Comparison of ENCODE assay signal across 13 cellular contexts in the genomic region with DNA sequence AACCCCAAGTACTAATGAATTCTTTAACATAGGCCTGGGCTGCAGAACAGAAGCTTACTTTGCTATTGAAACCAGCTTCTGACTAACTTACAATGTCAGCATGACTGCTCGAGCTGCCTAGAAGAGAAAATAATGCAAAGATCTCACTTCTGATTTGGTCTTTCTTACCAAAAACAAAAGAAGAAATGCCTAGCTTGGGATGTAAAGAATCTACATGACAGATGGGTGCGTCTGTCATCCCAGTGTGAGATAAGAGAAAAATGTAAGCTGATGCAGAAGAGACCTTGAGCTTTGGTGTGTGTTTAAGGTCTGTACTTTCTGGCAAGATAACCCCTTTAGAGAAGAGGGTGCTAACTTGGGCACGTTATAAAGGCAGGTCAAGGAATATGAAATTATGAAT. TPM values are rescaled to one million over a fixed set of nuclear protein-coding genes. Genes with fewer than 3 reads are reported as not detected.
A peak's percentile ranks its signal among the peaks of the same experiment; 100 is the strongest.
DNase-seq lines count a peak whose midpoint lies in the region; TF ChIP-seq lines count a peak whose summit lies in the region.
"Had no signal": no experiment of that assay in that cellular context is flagged by ENCODE, and none has a peak within 500 bp of the region (broad histone marks: within the 10 kb centered on the region; RNA-seq: fewer than 3 reads in every experiment).

No MANE protein-coding gene starts in this region.

- TF ChIP-seq CTCF in DOHH2 (IDR thresholded peaks at IDR 0.05; ENCODE audit: low read depth, low read length, poor library complexity, severe bottlenecking) = no peak
- no peak for TF ChIP-seq CTCF in RWPE1 (conservative IDR thresholded peaks at IDR 0.05; ENCODE audit: low read depth)

- peaks cover 84% of the 10 kb centered on the region for H3K4me1 ChIP-seq in DOHH2 (ENCODE audit: control insufficient read depth, low read length)
- H3K4me1 ChIP-seq in mesendoderm (ENCODE audit: control insufficient read depth, low read depth, low read length) = peaks cover 8% of the 10 kb centered on the region

- no peaks in the 10 kb centered on the region for H3K9me3 Mint-ChIP-seq in activated T-helper 2 cell treated with anti-CD3 and anti-CD28 coated beads, Interferon-gamma antibody, Interleukin-2, Interleukin-4, amounts not matched to agents 10 μg/mL and 5 μg/mL and 100 μg/mL, durations not matched to agents 14 hours and 24 hours and 36 hours

- no peak overlapping the region for H3K23ac ChIP-seq in mesendoderm (ENCODE audit: low read length)

- POLR2A ChIA-PET in RWPE1 (lab: Yijun Ruan, JAX; ENCODE audit: low non-redundant PET) = no interaction called here

- H4K5ac ChIP-seq in mesendoderm (ENCODE audit: low read length) = no peak overlapping the region

- peaks cover 40% of the 10 kb centered on the region for H3F3A ChIP-seq in DOHH2 (ENCODE audit: control insufficient read depth, insufficient read depth)

- no peak overlapping the region for H3K27ac Mint-ChIP-seq in activated T-helper 2 cell treated with anti-CD3 and anti-CD28 coated beads, Interferon-gamma antibody, Interleukin-2, Interleukin-4, amounts not matched to agents 10 μg/mL and 5 μg/mL and 100 μg/mL, durations not matched to agents 14 hours and 24 hours and 36 hours

- no peak overlapping the region for H3K9ac ChIP-seq in mesendoderm (ENCODE audit: low read length)

- H3K9me2 ChIP-seq in DOHH2 (replicated peaks; ENCODE audit: control insufficient read depth, low read length) = no peaks in the 10 kb centered on the region

- no peak overlapping the region for H3K18ac ChIP-seq in mesendoderm (ENCODE audit: low read length)

- H3K27me3 ChIP-seq in DOHH2 (ENCODE audit: control insufficient read depth, low read length) = no peaks in the 10 kb centered on the region
- no peaks in the 10 kb centered on the region for H3K27me3 ChIP-seq in mesendoderm (ENCODE audit: insufficient read depth, low read length, poor library complexity)
- H3K27me3 ChIP-seq: spleen had no signal

- H3K36me3 Mint-ChIP-seq in activated T-helper 2 cell treated with anti-CD3 and anti-CD28 coated beads, Interferon-gamma antibody, Interleukin-2, Interleukin-4, amounts not matched to agents 10 μg/mL and 5 μg/mL and 100 μg/mL, durations not matched to agents 14 hours and 24 hours and 36 hours (ENCODE audit: low read depth) = peaks cover 2% of the 10 kb centered on the region

- H2BK120ac ChIP-seq in mesendoderm (ENCODE audit: low read depth, low read length) = no peak overlapping the region

- WGBS in mesendoderm (ENCODE audit: extremely low coverage, insufficient coverage, low lambda C conversion rate) = no CpG with 5 or more reads among the region's 3 CpGs

- no peak overlapping the region for H2AK5ac ChIP-seq in mesendoderm (ENCODE audit: low read length)

- H3K36me3 ChIP-seq in DOHH2 (ENCODE audit: control insufficient read depth, low read length) (no peaks in the 10 kb centered on the region; the same call in none of the 2 replicates), mesendoderm (ENCODE audit: control insufficient read depth, insufficient read depth, low read length) (no peaks in the 10 kb centered on the region)
- H3K36me3 ChIP-seq: HAP-1, spleen had no signal

- H3K27ac ChIP-seq in DOHH2 (ENCODE audit: low read depth, low read length) (peak overlapping the region; percentile 91), mesendoderm (ENCODE audit: low read depth, low read length) (no peak overlapping the region), RWPE1 (no peak overlapping the region)
- H3K27ac ChIP-seq: 22Rv1 had no signal

- no peak overlapping the region for H3K4me3 Mint-ChIP-seq in activated T-helper 2 cell treated with anti-CD3 and anti-CD28 coated beads, Interferon-gamma antibody, Interleukin-2, Interleukin-4, amounts not matched to agents 10 μg/mL and 5 μg/mL and 100 μg/mL, durations not matched to agents 14 hours and 24 hours and 36 hours (ENCODE audit: low read depth)

- H3K79me1 ChIP-seq in mesendoderm (ENCODE audit: low read length) = peaks cover 6% of the 10 kb centered on the region

- 0 out of 2 replicates have a peak, but pooled peaks have one; percentile 15 for TF ChIP-seq POLR2A in Raji (IDR thresholded peaks at IDR 0.05; ENCODE audit: insufficient read depth, low read depth, low read length)

- peaks cover 7% of the 10 kb centered on the region for H3K27me3 Mint-ChIP-seq in activated T-helper 2 cell treated with anti-CD3 and anti-CD28 coated beads, Interferon-gamma antibody, Interleukin-2, Interleukin-4, amounts not matched to agents 10 μg/mL and 5 μg/mL and 100 μg/mL, durations not matched to agents 14 hours and 24 hours and 36 hours (ENCODE audit: low read depth)

- H4K8ac ChIP-seq in mesendoderm (ENCODE audit: low read depth, low read length) = no peak overlapping the region

- H3K4me1 Mint-ChIP-seq in activated T-helper 2 cell treated with anti-CD3 and anti-CD28 coated beads, Interferon-gamma antibody, Interleukin-2, Interleukin-4, amounts not matched to agents 10 μg/mL and 5 μg/mL and 100 μg/mL, durations not matched to agents 14 hours and 24 hours and 36 hours (ENCODE audit: low read depth) = peaks cover 58% of the 10 kb centered on the region

- CTCF ChIA-PET in RWPE1 (lab: Yijun Ruan, JAX) = no interaction called here

- no peak overlapping the region for H2BK15ac ChIP-seq in mesendoderm (replicated peaks; ENCODE audit: low read depth)

- H3K56ac ChIP-seq in mesendoderm (ENCODE audit: low read length) = no peak overlapping the region

- H3K4me3 ChIP-seq in DOHH2 (ENCODE audit: low read length) (peak overlapping the region; percentile 95), mesendoderm (ENCODE audit: low read length) (no peak overlapping the region)
- H3K4me3 ChIP-seq: HAP-1, spleen had no signal

- peaks cover 78% of the 10 kb centered on the region for H3K79me2 ChIP-seq in DOHH2 (ENCODE audit: control insufficient read depth, low read length)
- H3K79me2 ChIP-seq in mesendoderm (ENCODE audit: control insufficient read depth, insufficient read depth, low read length) = peaks cover 33% of the 10 kb centered on the region

- intact Hi-C loops in activated T-helper 2 cell treated with anti-CD3 and anti-CD28 coated beads, Interferon-gamma antibody, Interleukin-2, Interleukin-4, amounts not matched to agents 10 μg/mL and 5 μg/mL and 100 μg/mL, durations not matched to agents 14 hours and 24 hours and 36 hours (cut with micrococcal nuclease) = loop anchor here (1.0 to 5.0 kb wide), 3 partner anchors 8 to 263 kb away; partner anchors contain the start of genes ABL2 and SOAT1

- H3K4me2 ChIP-seq in DOHH2 (ENCODE audit: low read length) = peak overlapping the region; percentile 91
- no peak overlapping the region for H3K4me2 ChIP-seq in mesendoderm (ENCODE audit: low read length)

- H3K9me3 ChIP-seq in DOHH2 (ENCODE audit: control insufficient read depth, insufficient read depth, low read length) = no peaks in the 10 kb centered on the region
- H3K9me3 ChIP-seq: HAP-1, spleen had no signal

- DNase-seq in DMS 273 (lab: John Stamatoyannopoulos, UW; ENCODE audit: unreplicated experiment) (peak; percentile 41), DMS 273 treated with DMSO at 0.1 percent for 48 hours (lab: John Stamatoyannopoulos, UW) (no peak), mesendoderm (peak; percentile 50), Kasumi-1 (lab: John Stamatoyannopoulos, UW) (no peak), RWPE1 (ENCODE audit: low spot score) (no peak)
- no peak for DNase-seq in activated T-helper 2 cell treated with anti-CD3 and anti-CD28 coated beads, Interferon-gamma antibody, Interleukin-2, Interleukin-4, amounts not matched to agents 10 μg/mL and 5 μg/mL and 100 μg/mL, durations not matched to agents 14 hours and 24 hours and 36 hours (ENCODE audit: low spot score)
- DNase-seq: effector memory CD4-positive, alpha-beta T cell; midbrain; spleen had no signal

- no peaks in the 10 kb centered on the region for H4K20me1 ChIP-seq in DOHH2 (ENCODE audit: control insufficient read depth, insufficient read depth, low read depth, low read length)

- H2BK5ac ChIP-seq in mesendoderm (ENCODE audit: low read length) = no peak overlapping the region

- H3K4ac ChIP-seq in mesendoderm (ENCODE audit: low read depth, low read length) = no peak overlapping the region

RNA-seq across cellular contexts. Expression of gene FAM20B, which starts 3.6 kb away (rescaled TPM):
- polyA plus RNA-seq in mesendoderm (2013, experiment 1 of 2) = 20.1 TPM
- 19.7 TPM for polyA plus RNA-seq in mesendoderm (2013, experiment 2 of 2)
- 38.1 and 39.7 TPM in 2 replicates for total RNA-seq in activated T-helper 2 cell treated with anti-CD3 and anti-CD28 coated beads, Interferon-gamma antibody, Interleukin-2, Interleukin-4, amounts not matched to agents 10 μg/mL and 5 μg/mL and 100 μg/mL, durations not matched to agents 14 hours and 24 hours and 36 hours

RNA-seq across cellular contexts. Expression of gene TOR3A, which starts 52.6 kb away (rescaled TPM):
- 16.7 TPM for polyA plus RNA-seq in mesendoderm (2013, experiment 1 of 2)
- polyA plus RNA-seq in mesendoderm (2013, experiment 2 of 2) = 15.2 TPM
- total RNA-seq in activated T-helper 2 cell treated with anti-CD3 and anti-CD28 coated beads, Interferon-gamma antibody, Interleukin-2, Interleukin-4, amounts not matched to agents 10 μg/mL and 5 μg/mL and 100 μg/mL, durations not matched to agents 14 hours and 24 hours and 36 hours = 34.1 and 35.3 TPM in 2 replicates

Comparison
In these comparisons a context has a peak if more than half of its experiments do, and no peak if none do; other contexts are left out.
1. DNase-seq: peak in DMS 273 (single experiment) and mesendoderm (single experiment); none in DMS 273 treated with DMSO at 0.1 percent for 48 hours (single experiment), Kasumi-1 (0 of 2), activated T-helper 2 cell treated with anti-CD3 and anti-CD28 coated beads, Interferon-gamma antibody, Interleukin-2, Interleukin-4, amounts not matched to agents 10 μg/mL and 5 μg/mL and 100 μg/mL, durations not matched to agents 14 hours and 24 hours and 36 hours (single experiment) and RWPE1 (single experiment).